ENCODE assay signal across 20 cellular contexts in genomic region chr3:14764331-14765064, GRCh38. TPM values are rescaled to one million over a fixed set of nuclear protein-coding genes. Genes with fewer than 3 reads are reported as not detected.
"Had no signal": no experiment of that assay in that cellular context is flagged by ENCODE, and none has a peak within 500 bp of the region (broad histone marks: within the 10 kb centered on the region; RNA-seq: fewer than 3 reads in every experiment).

No MANE protein-coding gene starts in this region.

- H3K36me3 Mint-ChIP-seq: type B pancreatic cell had no signal

- DNase-seq: activated B cell treated with CpG ODN at 0.5 μM for 24 hours; activated CD4-positive, alpha-beta T cell treated with anti-CD3 and anti-CD28 coated beads, Interleukin-2, amount 10 ng/mL, durations not matched to agents 24 days and 14 days; activated CD8-positive, alpha-beta memory T cell treated with anti-CD3 and anti-CD28 coated beads for 24 hours; activated naive CD4-positive, alpha-beta T cell treated with anti-CD3 and anti-CD28 coated beads for 36 hours; hypothalamus; left colon; mucosa of descending colon; naive thymus-derived CD8-positive, alpha-beta T cell; occipital lobe; psoas muscle; sigmoid colon; stimulated activated CD4-positive, alpha-beta T cell treated with anti-CD3 and anti-CD28 coated beads, Interleukin-4, amount 100 ng/mL, for 1 hour; stimulated activated CD8-positive, alpha-beta memory T cell treated with anti-CD3 and anti-CD28 coated beads, Interleukin-4, amount 100 ng/mL, for 48 hours; stimulated activated naive CD8-positive, alpha-beta T cell treated with anti-CD3 and anti-CD28 coated beads, Interleukin-15, Interleukin-2, amounts not matched to agents 100 U/mL and 50 U/mL, for 24 hours; T-helper 2 cell had no signal

- H3K27ac ChIP-seq: cardiac muscle cell, psoas muscle, sigmoid colon, suprapubic skin had no signal

- H3K4me3 Mint-ChIP-seq: activated B cell treated with CpG ODN at 0.5 μM for 24 hours; activated CD4-positive, alpha-beta T cell treated with anti-CD3 and anti-CD28 coated beads, Interleukin-2, amount 10 ng/mL, durations not matched to agents 24 days and 14 days; activated naive CD4-positive, alpha-beta T cell treated with anti-CD3 and anti-CD28 coated beads for 36 hours; naive thymus-derived CD8-positive, alpha-beta T cell; type B pancreatic cell had no signal

- H3K27me3 ChIP-seq: cardiac muscle cell, sigmoid colon, suprapubic skin had no signal

- H3K9me3 Mint-ChIP-seq: activated B cell treated with CpG ODN at 0.5 μM for 24 hours; activated CD4-positive, alpha-beta T cell treated with anti-CD3 and anti-CD28 coated beads, Interleukin-2, amount 10 ng/mL, durations not matched to agents 24 days and 14 days; activated naive CD4-positive, alpha-beta T cell treated with anti-CD3 and anti-CD28 coated beads for 36 hours had no signal

- H3K4me1 ChIP-seq: psoas muscle, sigmoid colon, suprapubic skin had no signal

- H3K4me3 ChIP-seq: cardiac muscle cell, mucosa of descending colon, psoas muscle, sigmoid colon, suprapubic skin had no signal

- H3K36me3 ChIP-seq: cardiac muscle cell, sigmoid colon, suprapubic skin had no signal

- H3K9me3 ChIP-seq: mucosa of descending colon, psoas muscle, sigmoid colon, suprapubic skin had no signal

- ATAC-seq: left colon; mucosa of descending colon; naive thymus-derived CD8-positive, alpha-beta T cell; psoas muscle; stimulated activated naive CD8-positive, alpha-beta T cell treated with anti-CD3 and anti-CD28 coated beads, Interleukin-15, Interleukin-2, amounts not matched to agents 100 U/mL and 50 U/mL, for 24 hours had no signal

- H3K27ac Mint-ChIP-seq: activated B cell treated with CpG ODN at 0.5 μM for 24 hours; activated CD4-positive, alpha-beta T cell treated with anti-CD3 and anti-CD28 coated beads, Interleukin-2, amount 10 ng/mL, durations not matched to agents 24 days and 14 days; activated naive CD4-positive, alpha-beta T cell treated with anti-CD3 and anti-CD28 coated beads for 36 hours; naive thymus-derived CD8-positive, alpha-beta T cell; type B pancreatic cell had no signal

- FAIRE-seq: colon, TTC549 had no signal

- H3K4me1 Mint-ChIP-seq: activated B cell treated with CpG ODN at 0.5 μM for 24 hours had no signal

- H3K27me3 Mint-ChIP-seq: activated B cell treated with CpG ODN at 0.5 μM for 24 hours; activated CD4-positive, alpha-beta T cell treated with anti-CD3 and anti-CD28 coated beads, Interleukin-2, amount 10 ng/mL, durations not matched to agents 24 days and 14 days had no signal

RNA-seq across cellular contexts. Expression of gene FGD5, which starts 54.3 kb away (rescaled TPM):
- total RNA-seq: activated B cell treated with CpG ODN at 0.5 μM for 24 hours; activated naive CD4-positive, alpha-beta T cell treated with anti-CD3 and anti-CD28 coated beads for 36 hours had no signal
